Comparison of ENCODE assay signal across 8 cellular contexts in genomic region chr7:93911661-93912060, GRCh38.
DNase-seq lines count a peak whose midpoint lies in the region; ATAC-seq and TF ChIP-seq lines count a peak whose summit lies in the region.
"Not testable (repeated sequence)": the region's sequence is repeated elsewhere in the genome, so short reads cannot be mapped to it uniquely, and the experiment has no call there.

No MANE protein-coding gene starts in this region.

- not testable (repeated sequence) for H3K4me3 ChIP-seq in epithelial cell of esophagus (ENCODE audit: low read length); subcutaneous abdominal adipose tissue (ENCODE audit: low read depth in 1 of 5, low read length in 5 of 5)

- peaks cover 0 to 24% (median 15%) of the 10 kb centered on the region in 5 donors for H3K4me1 ChIP-seq in subcutaneous abdominal adipose tissue (ENCODE audit: control insufficient read depth in 5 of 5, insufficient read depth in 5 of 5, low read length in 5 of 5)

- peak overlapping the region; percentile 92 for H3K27ac ChIP-seq in subcutaneous abdominal adipose tissue (ENCODE audit: low read depth, low read length)

- not testable (repeated sequence) for H3K36me3 ChIP-seq in subcutaneous abdominal adipose tissue (ENCODE audit: control insufficient read depth in 5 of 5, insufficient read depth in 5 of 5, low read length in 5 of 5)

- peak; percentile 30 for DNase-seq in ELR (ENCODE audit: low read depth)
- DNase-seq in epithelial cell of esophagus (ENCODE audit: low read depth) = peak; percentile 54

- not testable (repeated sequence) for H3K9ac ChIP-seq in subcutaneous abdominal adipose tissue (ENCODE audit: low read length in 5 of 5)

- not testable (repeated sequence) for TF ChIP-seq CTCF in epithelial cell of esophagus (IDR thresholded peaks at IDR 0.05; ENCODE audit: insufficient read depth, low read depth, low read length, missing control alignments)

- not testable (repeated sequence) for H3K27me3 ChIP-seq in subcutaneous abdominal adipose tissue (ENCODE audit: control insufficient read depth in 5 of 5, insufficient read depth in 4 of 5, low read length in 5 of 5)

- ATAC-seq in GM18870 (IDR thresholded peaks at IDR 0.05; ENCODE audit: unreplicated experiment) = peak; percentile 76
- peak; percentile 63 for ATAC-seq in GM21619 (IDR thresholded peaks at IDR 0.05; ENCODE audit: unreplicated experiment)
- ATAC-seq in HG02885 (IDR thresholded peaks at IDR 0.05; ENCODE audit: poor library complexity, unreplicated experiment) = peak; percentile 74
- peak; percentile 65 for ATAC-seq in HG03442 (IDR thresholded peaks at IDR 0.05; ENCODE audit: unreplicated experiment)
- ATAC-seq in activated CD4-positive, CD25-positive, alpha-beta regulatory T cell treated with anti-CD3 and anti-CD28 coated beads, Interleukin-2, amount 50 U/mL, for 24 hours = peak; percentile 30 to 35

- H3K9me3 ChIP-seq in subcutaneous abdominal adipose tissue (ENCODE audit: control insufficient read depth in 5 of 5, low read length in 5 of 5) = not testable (repeated sequence)
